In genomic region chr18:63111549-63112402, GRCh38 we compare ENCODE assay signal across 10 cellular contexts.
A peak's percentile ranks its signal among the peaks of the same experiment; 100 is the strongest.
DNase-seq lines count a peak whose midpoint lies in the region; ATAC-seq, FAIRE-seq and TF ChIP-seq lines count a peak whose summit lies in the region.
"Had no signal": no experiment of that assay in that cellular context is flagged by ENCODE, and none has a peak within 500 bp of the region (broad histone marks: within the 10 kb centered on the region; RNA-seq: fewer than 3 reads in every experiment).

No MANE protein-coding gene starts in this region.

- H2AFZ ChIP-seq in Loucy (ENCODE audit: low read length) (no peak overlapping the region), endothelial cell of umbilical vein (ENCODE audit: low read depth, low read length) (no peak overlapping the region), PC-9 (no peak overlapping the region)

- ATAC-seq in GM21447 (IDR thresholded peaks at IDR 0.05; ENCODE audit: unreplicated experiment), result peak; percentile 61

- TF ChIP-seq CTCF in Loucy (conservative IDR thresholded peaks at IDR 0.05; ENCODE audit: low read length) (no peak), endothelial cell of umbilical vein (IDR thresholded peaks at IDR 0.05; ENCODE audit: extremely low read depth in 1 of 2, insufficient read depth in 1 of 2, low read depth in 1 of 2, low read length in 2 of 2) (no peak), PC-9 (conservative IDR thresholded peaks at IDR 0.05) (no peak)

- CTCF ChIA-PET in endothelial cell of umbilical vein (lab: Charles Lee) (interaction anchor here (1.8 kb wide), 1 partner anchor 20 kb away, joined by 4 read pairs; no protein-coding TSS in a partner anchor), PC-9 (lab: Charles Lee) (no interaction called here)
- CTCF ChIA-PET in activated naive CD4-positive, alpha-beta T cell treated with anti-CD3 and anti-CD28 coated beads, Interleukin-2, amount 10 ng/mL, durations not matched to agents 7 days and 5 days (lab: Charles Lee), result no interaction called here

- H3K9me3 Mint-ChIP-seq in activated naive CD4-positive, alpha-beta T cell treated with anti-CD3 and anti-CD28 coated beads, Interleukin-2, amount 10 ng/mL, durations not matched to agents 7 days and 5 days, result peaks cover 22% of the 10 kb centered on the region

- dilution Hi-C loops in endothelial cell of umbilical vein (cut with MboI; ENCODE audit: extremely low pct_ligation_motif_present, low sequenced_read_pairs), result no loop called here

- FAIRE-seq in endothelial cell of umbilical vein (lab: Jason Lieb, UNC), result peak; percentile 57

- BruUV-seq in endothelial cell of umbilical vein (replicated peaks; lab: Mats Ljungman, UMichigan) (no TSS peak), PC-9 (replicated peaks; lab: Mats Ljungman, UMichigan) (no TSS peak)

- intact Hi-C loops in endothelial cell of umbilical vein (cut with micrococcal nuclease), result loop anchor here (1.0 kb wide), 1 partner anchor 27 kb away; no protein-coding TSS in a partner anchor
- intact Hi-C loops in PC-9 (cut with micrococcal nuclease; ENCODE audit: unreplicated experiment), result no loop called here

- H3K27me3 ChIP-seq in Loucy (ENCODE audit: insufficient read depth, low read length, poor library complexity, severe bottlenecking) (no peaks in the 10 kb centered on the region), endothelial cell of umbilical vein (ENCODE audit: control insufficient read depth in 2 of 2, insufficient read depth in 2 of 2, low read length in 2 of 2) (peaks cover 2 to 8% of the 10 kb centered on the region in 2 experiments), PC-9 (ENCODE audit: insufficient read depth, low read depth) (no peaks in the 10 kb centered on the region)

- no peak overlapping the region for H3K27ac Mint-ChIP-seq in activated naive CD4-positive, alpha-beta T cell treated with anti-CD3 and anti-CD28 coated beads, Interleukin-2, amount 10 ng/mL, durations not matched to agents 7 days and 5 days

- H3K27ac ChIP-seq in endothelial cell of umbilical vein (ENCODE audit: insufficient read depth, low read depth, low read length) (no peak overlapping the region), PC-9 (no peak overlapping the region)
- H3K27ac ChIP-seq: lower lobe of right lung had no signal

- H3K36me3 Mint-ChIP-seq in activated naive CD4-positive, alpha-beta T cell treated with anti-CD3 and anti-CD28 coated beads, Interleukin-2, amount 10 ng/mL, durations not matched to agents 7 days and 5 days, result peaks cover 21% of the 10 kb centered on the region

- DNase-seq in COR-L47 (lab: John Stamatoyannopoulos, UW) (peak; percentile 68), endothelial cell of umbilical vein (ENCODE audit: low read depth, low spot score) (peak; percentile 18), PC-9 (no peak), RKO (ENCODE audit: low spot score) (no peak)
- no peak for DNase-seq in activated naive CD4-positive, alpha-beta T cell treated with anti-CD3 and anti-CD28 coated beads, Interleukin-2, amount 10 ng/mL, durations not matched to agents 7 days and 5 days
- no peak for DNase-seq in effector CD8-positive, alpha-beta T cell (lab: John Stamatoyannopoulos, UW)
- DNase-seq: lower lobe of right lung had no signal

- no peaks in the 10 kb centered on the region for H3K9me1 ChIP-seq in endothelial cell of umbilical vein (replicated peaks; ENCODE audit: control insufficient read depth, extremely low read depth, insufficient read depth, low read length)

- no peaks in the 10 kb centered on the region for H3K79me2 ChIP-seq in Loucy (ENCODE audit: insufficient read depth, low read length)
- H3K79me2 ChIP-seq in endothelial cell of umbilical vein (ENCODE audit: control insufficient read depth, insufficient read depth, low read length), result no peaks in the 10 kb centered on the region
- H3K79me2 ChIP-seq in PC-9 (ENCODE audit: low read depth), result no peaks in the 10 kb centered on the region

- H3K4me1 ChIP-seq in Loucy (ENCODE audit: insufficient read depth, low read length, poor library complexity, severe bottlenecking), result peaks cover 90% of the 10 kb centered on the region
- H3K4me1 ChIP-seq in endothelial cell of umbilical vein (ENCODE audit: control insufficient read depth, extremely low read depth, insufficient read depth, low read length), result peaks cover 12% of the 10 kb centered on the region
- H3K4me1 ChIP-seq in PC-9 (replicated peaks; ENCODE audit: insufficient read depth), result no peaks in the 10 kb centered on the region

- H3K36me3 ChIP-seq in Loucy (ENCODE audit: insufficient read depth, low read length) (no peaks in the 10 kb centered on the region; the same call in 1 of the 2 replicates), endothelial cell of umbilical vein (ENCODE audit: control insufficient read depth in 2 of 2, extremely low read depth in 1 of 2, insufficient read depth in 2 of 2, low read length in 2 of 2) (no peaks in the 10 kb centered on the region), PC-9 (ENCODE audit: low read depth) (no peaks in the 10 kb centered on the region)
- H3K36me3 ChIP-seq: HAP-1, lower lobe of right lung had no signal

- peak overlapping the region; percentile 58 for H3K9ac ChIP-seq in Loucy (ENCODE audit: low read depth, low read length, poor library complexity, severe bottlenecking)
- H3K9ac ChIP-seq in endothelial cell of umbilical vein (replicated peaks; ENCODE audit: extremely low read depth, insufficient read depth, low read length), result no peak overlapping the region

- POLR2A ChIA-PET in endothelial cell of umbilical vein (lab: Charles Lee) (no interaction called here), PC-9 (lab: Charles Lee; ENCODE audit: unreplicated experiment) (no interaction called here)

- no peaks in the 10 kb centered on the region for H3K9me2 ChIP-seq in Loucy (replicated peaks; ENCODE audit: low read depth, low read length)
- H3K9me2 ChIP-seq in PC-9 (ENCODE audit: insufficient read depth), result 0 out of 2 replicates have a peak, but pooled peaks cover 6% of the 10 kb centered on the region

- peak overlapping the region; percentile 16 for H3K4me3 ChIP-seq in Loucy (ENCODE audit: low read length, poor library complexity, severe bottlenecking)
- H3K4me3 ChIP-seq in endothelial cell of umbilical vein (replicated peaks in 1 of 3; ENCODE audit: insufficient read depth in 1 of 3, low read depth in 1 of 3, low read length in 3 of 3), result no peak overlapping the region
- no peak overlapping the region for H3K4me3 ChIP-seq in PC-9
- H3K4me3 ChIP-seq: HAP-1, lower lobe of right lung had no signal

- H3K9me3 ChIP-seq in Loucy (ENCODE audit: insufficient read depth, low read depth, low read length) (peaks cover 34% of the 10 kb centered on the region), endothelial cell of umbilical vein (replicated peaks; ENCODE audit: control insufficient read depth, insufficient read depth, low read length) (no peaks in the 10 kb centered on the region), PC-9 (ENCODE audit: insufficient read depth, low read depth) (no peaks in the 10 kb centered on the region)
- H3K9me3 ChIP-seq: HAP-1, lower lobe of right lung had no signal

- H4K20me1 ChIP-seq in Loucy (ENCODE audit: insufficient read depth, low read length, poor library complexity, severe bottlenecking) (no peaks in the 10 kb centered on the region), endothelial cell of umbilical vein (replicated peaks; ENCODE audit: control insufficient read depth, extremely low read depth, insufficient read depth, low read length) (no peaks in the 10 kb centered on the region), PC-9 (ENCODE audit: insufficient read depth) (no peaks in the 10 kb centered on the region)

- peaks cover 14% of the 10 kb centered on the region for H3F3A ChIP-seq in Loucy (ENCODE audit: low read depth)
- no peaks in the 10 kb centered on the region for H3F3A ChIP-seq in PC-9 (ENCODE audit: insufficient read depth, low read depth)

- H3K27me3 Mint-ChIP-seq in activated naive CD4-positive, alpha-beta T cell treated with anti-CD3 and anti-CD28 coated beads, Interleukin-2, amount 10 ng/mL, durations not matched to agents 7 days and 5 days, result peaks cover 34% of the 10 kb centered on the region

- TF ChIP-seq POLR2A in endothelial cell of umbilical vein (IDR thresholded peaks at IDR 0.05; ENCODE audit: low read depth, low read length), result no peak

- no peak overlapping the region for H3K4me3 Mint-ChIP-seq in activated naive CD4-positive, alpha-beta T cell treated with anti-CD3 and anti-CD28 coated beads, Interleukin-2, amount 10 ng/mL, durations not matched to agents 7 days and 5 days

- H3K4me2 ChIP-seq in Loucy (ENCODE audit: low read depth, low read length, poor library complexity, severe bottlenecking) (peak overlapping the region; percentile 47), endothelial cell of umbilical vein (ENCODE audit: insufficient read depth, low read length) (no peak overlapping the region), PC-9 (no peak overlapping the region)

- H3K4me1 Mint-ChIP-seq in activated naive CD4-positive, alpha-beta T cell treated with anti-CD3 and anti-CD28 coated beads, Interleukin-2, amount 10 ng/mL, durations not matched to agents 7 days and 5 days, result peaks cover 38% of the 10 kb centered on the region

TF ChIP-seq in endothelial cell of umbilical vein, 7 proteins besides CTCF, POLR2A, EP300 and RAD21:
- TF ChIP-seq POLR2AphosphoS5 (IDR thresholded peaks at IDR 0.05; ENCODE audit: insufficient read depth, low read depth, low read length) (peak; percentile 58), FOS (IDR thresholded peaks at IDR 0.05; ENCODE audit: borderline replicate concordance, insufficient read depth, low read length) (peak; percentile 21), MAX (IDR thresholded peaks at IDR 0.05; ENCODE audit: insufficient read depth, insufficient read length) (no peak)

Comparison
In these comparisons a context has a peak if more than half of its experiments do, and no peak if none do; other contexts are left out.
1. DNase-seq: peak in COR-L47 (single experiment) and endothelial cell of umbilical vein (single experiment); none in PC-9 (0 of 2), activated naive CD4-positive, alpha-beta T cell treated with anti-CD3 and anti-CD28 coated beads, Interleukin-2, amount 10 ng/mL, durations not matched to agents 7 days and 5 days (single experiment), RKO (single experiment) and effector CD8-positive, alpha-beta T cell (single experiment).